1 cellular context compared by ENCODE assay signal in genomic region chr2:30365201-30365600, GRCh38.
TF ChIP-seq lines count a peak whose summit lies in the region.

No MANE protein-coding gene starts in this region.

TF ChIP-seq in IMR-90, 13 proteins besides CTCF, POLR2A, EP300 and RAD21 (continued from another document):
- TF ChIP-seq RCOR1 (IDR thresholded peaks at IDR 0.05; ENCODE audit: insufficient replicate concordance, low read length) = no peak
- TF ChIP-seq MAZ (IDR thresholded peaks at IDR 0.05; ENCODE audit: borderline replicate concordance, low read depth, low read length) = no peak
- TF ChIP-seq SMC3 (IDR thresholded peaks at IDR 0.05; ENCODE audit: low read depth, low read length) = no peak
- no peak for TF ChIP-seq FOS (IDR thresholded peaks at IDR 0.05; ENCODE audit: low read depth, low read length)
- no peak for TF ChIP-seq CEBPB (IDR thresholded peaks at IDR 0.05; ENCODE audit: low read depth, low read length)
- no peak for TF ChIP-seq RFX5 (IDR thresholded peaks at IDR 0.05; ENCODE audit: low read depth, low read length)
- TF ChIP-seq MAFK (IDR thresholded peaks at IDR 0.05; ENCODE audit: low read depth, low read length) = no peak
- TF ChIP-seq USF2 (IDR thresholded peaks at IDR 0.05; ENCODE audit: low read depth, low read length) = no peak
- no peak for TF ChIP-seq ELK1 (IDR thresholded peaks at IDR 0.05; ENCODE audit: borderline replicate concordance, low read depth, low read length)
- TF ChIP-seq MXI1 (IDR thresholded peaks at IDR 0.05; ENCODE audit: borderline replicate concordance, low read depth, low read length) = no peak
- TF ChIP-seq NFE2L2 (IDR thresholded peaks at IDR 0.05; ENCODE audit: low read depth, low read length) = no peak
- TF ChIP-seq CHD1 (IDR thresholded peaks at IDR 0.05; ENCODE audit: low read depth, low read length) = no peak
